Comparison of ENCODE assay signal across 11 cellular contexts in the genomic region with DNA sequence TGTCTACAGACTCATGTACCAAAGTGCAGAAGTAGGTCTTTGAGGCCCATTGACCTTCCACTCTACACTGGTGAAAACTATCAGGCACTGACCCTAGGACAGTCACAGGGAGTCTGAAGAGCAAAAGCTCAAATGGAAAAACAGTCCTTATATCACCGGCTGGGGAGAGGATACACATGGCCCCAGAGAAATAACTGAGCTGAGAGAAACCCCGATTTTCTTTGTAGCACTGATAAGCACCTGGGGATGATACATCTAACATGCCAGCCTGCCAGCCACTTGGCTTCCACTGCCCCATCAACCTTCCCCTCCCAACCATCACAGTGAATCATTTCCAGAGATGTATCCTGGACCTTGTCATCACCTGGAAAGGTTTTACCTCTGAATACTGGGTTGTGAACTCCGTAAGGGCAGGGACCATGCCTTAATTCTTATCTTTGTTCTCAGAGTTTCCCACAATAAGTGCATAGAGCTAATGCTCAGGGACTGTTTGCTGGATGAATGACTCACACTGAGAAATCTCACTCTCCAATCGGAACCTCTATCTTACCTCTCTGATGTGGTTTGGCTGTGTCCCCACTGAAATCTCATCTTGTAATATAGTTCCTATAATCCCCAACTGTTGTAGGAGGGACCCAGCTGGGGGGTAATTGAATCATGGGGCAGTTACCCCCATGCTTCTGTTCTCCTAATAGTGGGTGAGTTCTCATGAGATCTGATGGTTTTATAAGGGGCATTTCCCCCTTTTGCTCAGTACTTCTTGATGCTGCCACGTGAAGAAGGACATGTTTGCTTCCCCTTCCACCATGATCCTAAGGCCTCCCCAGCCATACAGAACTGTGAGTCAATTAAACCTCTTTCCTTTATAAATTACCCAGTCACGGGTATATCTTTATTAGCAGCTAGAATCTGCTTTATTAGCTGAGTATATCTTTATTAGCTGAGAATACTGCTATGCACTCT. TPM values are rescaled to one million over a fixed set of nuclear protein-coding genes. Genes with fewer than 3 reads are reported as not detected.
DNase-seq lines count a peak whose midpoint lies in the region; ATAC-seq and TF ChIP-seq lines count a peak whose summit lies in the region.
"Had no signal": no experiment of that assay in that cellular context is flagged by ENCODE, and none has a peak within 500 bp of the region (broad histone marks: within the 10 kb centered on the region; RNA-seq: fewer than 3 reads in every experiment).

No MANE protein-coding gene starts in this region.

- H3K4me3 Mint-ChIP-seq in natural killer cell (no peak overlapping the region), CD14-positive monocyte (no peak overlapping the region)
- H3K4me3 Mint-ChIP-seq: activated naive CD4-positive, alpha-beta T cell treated with anti-CD3 and anti-CD28 coated beads, Interleukin-2, amount 50 U/mL, for 24 hours had no signal

- no peak overlapping the region for H3K27ac Mint-ChIP-seq in natural killer cell
- H3K27ac Mint-ChIP-seq in CD14-positive monocyte = no peak overlapping the region
- H3K27ac Mint-ChIP-seq: activated naive CD4-positive, alpha-beta T cell treated with anti-CD3 and anti-CD28 coated beads, Interleukin-2, amount 50 U/mL, for 24 hours had no signal

- no peaks in the 10 kb centered on the region for H3K4me1 Mint-ChIP-seq in natural killer cell
- H3K4me1 Mint-ChIP-seq in CD14-positive monocyte = no peaks in the 10 kb centered on the region
- H3K4me1 Mint-ChIP-seq: activated naive CD4-positive, alpha-beta T cell treated with anti-CD3 and anti-CD28 coated beads, Interleukin-2, amount 50 U/mL, for 24 hours had no signal

- H3K36me3 Mint-ChIP-seq in natural killer cell (no peaks in the 10 kb centered on the region), CD14-positive monocyte (no peaks in the 10 kb centered on the region)
- H3K36me3 Mint-ChIP-seq: activated naive CD4-positive, alpha-beta T cell treated with anti-CD3 and anti-CD28 coated beads, Interleukin-2, amount 50 U/mL, for 24 hours had no signal

- no peak for TF ChIP-seq CTCF in fibroblast of villous mesenchyme (IDR thresholded peaks at IDR 0.05; ENCODE audit: insufficient read depth, low read depth, low read length)
- no peak for TF ChIP-seq CTCF in natural killer cell (IDR thresholded peaks at IDR 0.05)
- no peak for TF ChIP-seq CTCF in CD14-positive monocyte (IDR thresholded peaks at IDR 0.05)

- H3K27me3 Mint-ChIP-seq in natural killer cell (ENCODE audit: low read depth in 2 of 2) (peaks cover 0 to 1% of the 10 kb centered on the region in 2 donors), CD14-positive monocyte (ENCODE audit: low read depth in 3 of 3) (peaks cover 0 to 2% (median 2%) of the 10 kb centered on the region in 3 donors)

- H3K4me3 ChIP-seq in fibroblast of villous mesenchyme (ENCODE audit: low read depth, low read length) = no peak overlapping the region

- in situ Hi-C loops in Caki2 (cut with HindIII; ENCODE audit: low pct_unique_long_range_greater_than_20kb, low sequenced_read_pairs) = no loop called here

- peak; percentile 70 for DNase-seq in Caki2 (ENCODE audit: low read depth)
- peak; percentile 92 for DNase-seq in NCI-H226
- peak; percentile 62 for DNase-seq in fibroblast of villous mesenchyme (ENCODE audit: low read depth)
- no peak for DNase-seq in SHP77 (lab: John Stamatoyannopoulos, UW)
- no peak for DNase-seq in natural killer cell
- DNase-seq in CD14-positive monocyte (ENCODE audit: low spot score) = no peak
- DNase-seq: DMS153; stimulated activated CD4-positive, alpha-beta T cell treated with anti-CD3 and anti-CD28 coated beads, Interleukin-2, amount 100 ng/mL, for 48 hours had no signal

- intact Hi-C loops in natural killer cell (cut with micrococcal nuclease) (no loop called here), CD14-positive monocyte (cut with micrococcal nuclease) (no loop called here)

- ATAC-seq in GM21576 (IDR thresholded peaks at IDR 0.05; ENCODE audit: unreplicated experiment) = peak; percentile 50
- no peak for ATAC-seq in natural killer cell
- no peak for ATAC-seq in HG02840 (IDR thresholded peaks at IDR 0.05; ENCODE audit: low FRiP score, unreplicated experiment)

- no peaks in the 10 kb centered on the region for H3K9me3 Mint-ChIP-seq in natural killer cell
- H3K9me3 Mint-ChIP-seq in CD14-positive monocyte = peaks cover 0 to 5% (median 1%) of the 10 kb centered on the region in 7 donors
- H3K9me3 Mint-ChIP-seq: activated naive CD4-positive, alpha-beta T cell treated with anti-CD3 and anti-CD28 coated beads, Interleukin-2, amount 50 U/mL, for 24 hours had no signal

RNA-seq across cellular contexts. Expression of gene EVA1A, which starts 37.1 kb away (rescaled TPM):
- 281 and 383 TPM in 2 replicates for total RNA-seq in Caki2 (2014; rRNA removed; shearing (Covaris generic); ENCODE audit: low replicate concordance)
- total RNA-seq in fibroblast of villous mesenchyme (44.9 and 48.3 TPM in 2 replicates), natural killer cell (not detected)
- not detected for polyA plus RNA-seq in CD14-positive monocyte

Comparison
In these comparisons a context has a peak if more than half of its experiments do, and no peak if none do; other contexts are left out.
1. DNase-seq: peak in Caki2 (single experiment), NCI-H226 (single experiment) and fibroblast of villous mesenchyme (single experiment); none in SHP77 (0 of 2), natural killer cell (single experiment) and CD14-positive monocyte (single experiment).
2. RNA of gene EVA1A, which starts 37.1 kb away (total RNA-seq): 281 to 383 TPM in Caki2 and 44.9 to 48.3 TPM in fibroblast of villous mesenchyme; not detected in natural killer cell; every median in the first group is over 10 times any median in the second.